6 cellular contexts compared by ENCODE assay signal in genomic region chr21:34383138-34383537, GRCh38. TPM values are rescaled to one million over a fixed set of nuclear protein-coding genes. Genes with fewer than 3 reads are reported as not detected.
"Had no signal": no experiment of that assay in that cellular context is flagged by ENCODE, and none has a peak within 500 bp of the region (broad histone marks: within the 10 kb centered on the region; RNA-seq: fewer than 3 reads in every experiment).

No MANE protein-coding gene starts in this region.

RNA-seq across cellular contexts. Expression of gene KCNE2, which starts 19.3 kb away (rescaled TPM):
- total RNA-seq: PC-9, Right ventricle myocardium superior, RPMI7951, SJSA1 had no signal

RNA-seq across cellular contexts. Expression of gene SMIM34, which starts 40.6 kb away (rescaled TPM):
- total RNA-seq: M059J, PC-9, Right ventricle myocardium superior, RPMI7951, SJSA1 had no signal
- polyA plus RNA-seq: SK-N-SH had no signal
